ENCODE assay signal across 8 cellular contexts in the genomic region with DNA sequence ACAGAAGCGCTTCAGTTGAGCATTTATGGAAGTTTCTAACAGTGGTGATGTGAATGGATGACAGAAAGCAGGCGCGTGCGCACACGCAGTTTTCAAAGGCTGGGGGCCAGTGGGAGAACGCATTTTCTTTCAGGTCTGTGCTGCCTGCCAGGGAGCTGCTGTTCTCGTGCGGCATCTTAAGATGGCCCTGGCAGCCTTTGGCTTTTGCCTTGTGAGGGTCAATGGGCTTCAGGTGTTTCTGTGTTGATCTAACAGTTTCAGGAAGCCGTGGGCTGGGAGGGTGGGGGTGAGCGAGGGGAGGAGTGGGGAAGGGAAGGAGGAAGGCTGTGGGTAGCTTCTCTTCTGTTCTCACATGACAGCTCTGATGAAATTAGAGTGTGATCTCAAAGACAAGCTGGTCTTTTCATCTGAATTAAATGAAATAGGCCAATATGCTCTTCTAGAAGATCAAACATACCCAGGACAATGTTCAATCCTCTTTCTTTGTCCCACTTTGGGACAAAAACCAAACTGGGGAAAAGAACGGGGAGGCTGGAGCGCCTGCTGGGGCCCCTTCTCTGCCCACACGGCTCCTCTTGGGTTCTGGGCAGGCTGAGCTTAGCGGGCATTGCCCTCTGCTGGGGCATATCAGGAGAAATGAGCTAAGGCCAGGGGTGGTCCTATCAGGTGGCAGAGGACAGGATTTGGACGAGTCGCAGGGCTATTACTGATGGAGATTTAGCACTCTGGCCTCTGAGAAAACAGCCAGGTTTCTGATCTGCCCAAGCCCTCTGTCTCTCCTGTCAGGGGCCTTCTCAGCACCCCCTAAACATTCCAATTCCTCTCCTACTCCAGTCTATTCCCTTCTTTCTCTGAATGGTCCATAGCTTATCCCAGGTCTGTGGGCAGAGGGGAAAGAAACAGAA.
DNase-seq lines count a peak whose midpoint lies in the region; ATAC-seq, FAIRE-seq and TF ChIP-seq lines count a peak whose summit lies in the region.

No MANE protein-coding gene starts in this region.

- H4K20me1 ChIP-seq in OCI-LY3 (ENCODE audit: insufficient read depth, low read length) = 0 out of 2 replicates have a peak, but pooled peaks cover 3% of the 10 kb centered on the region

- peak; percentile 72 for TF ChIP-seq CTCF in OCI-LY3 (IDR thresholded peaks at IDR 0.05; ENCODE audit: low read depth, low read length)

- FAIRE-seq in GM12891 (lab: Jason Lieb, UNC) = peak; percentile 20

- H3K4me2 ChIP-seq in OCI-LY3 (ENCODE audit: low read length) = peak overlapping the region; percentile 85

- no peak for TF ChIP-seq POLR2A in GM12891 (IDR thresholded peaks at IDR 0.05; ENCODE audit: low read depth, low read length)

- no peak overlapping the region for H3K27ac ChIP-seq in OCI-LY3 (ENCODE audit: low read length)

- ATAC-seq in GM18861 (IDR thresholded peaks at IDR 0.05; ENCODE audit: unreplicated experiment) (no peak), GM21528 (IDR thresholded peaks at IDR 0.05; ENCODE audit: low FRiP score, unreplicated experiment) (no peak)

- H3K9ac ChIP-seq in OCI-LY3 (ENCODE audit: low read length) = peak overlapping the region; percentile 21

- peak overlapping the region; percentile 68 for H3K4me3 ChIP-seq in OCI-LY3 (ENCODE audit: low read length)

- H3K27me3 ChIP-seq in OCI-LY3 (ENCODE audit: low read depth, low read length) = peaks cover 36% of the 10 kb centered on the region; the same call in 1 of the 2 replicates

- DNase-seq in 8988T (peak; percentile 35), GM12891 (ENCODE audit: insufficient read length, low spot score) (no peak), globus pallidus (ENCODE audit: low spot score) (peak; percentile 82), pons (ENCODE audit: low spot score) (peak; percentile 86)
- peak; percentile 31 for DNase-seq in activated gamma-delta T cell treated with anti-CD3 and anti-CD28 coated beads, Interleukin-2, amount 50 U/mL, for 16 hours (ENCODE audit: low read depth)

- H3K79me2 ChIP-seq in OCI-LY3 (ENCODE audit: low read length) = no peaks in the 10 kb centered on the region

- H3K36me3 ChIP-seq in OCI-LY3 (replicated peaks; ENCODE audit: low read depth, low read length) = no peaks in the 10 kb centered on the region

- no peaks in the 10 kb centered on the region for H3K9me3 ChIP-seq in OCI-LY3 (ENCODE audit: insufficient read depth, low read length)

- peak overlapping the region; percentile 43; the same call in 1 of the 2 replicates for H2AFZ ChIP-seq in OCI-LY3 (ENCODE audit: low read depth, low read length)

- peaks cover 35% of the 10 kb centered on the region for H3K4me1 ChIP-seq in OCI-LY3 (ENCODE audit: low read length)

TF ChIP-seq in GM12891, 5 proteins besides CTCF, POLR2A, EP300 and RAD21:
- TF ChIP-seq SPI1 (IDR thresholded peaks at IDR 0.05; ENCODE audit: low read depth, low read length) = no peak
- no peak for TF ChIP-seq PAX5 (IDR thresholded peaks at IDR 0.05; ENCODE audit: insufficient read depth, low read length, severe bottlenecking)
- no peak for TF ChIP-seq POLR2AphosphoS5 (IDR thresholded peaks at IDR 0.05; ENCODE audit: low read depth, low read length)
- TF ChIP-seq TAF1 (IDR thresholded peaks at IDR 0.05; ENCODE audit: low read depth, low read length) = no peak
- TF ChIP-seq POU2F2 (IDR thresholded peaks at IDR 0.05; ENCODE audit: low read depth, low read length) = no peak
